In the genomic region with DNA sequence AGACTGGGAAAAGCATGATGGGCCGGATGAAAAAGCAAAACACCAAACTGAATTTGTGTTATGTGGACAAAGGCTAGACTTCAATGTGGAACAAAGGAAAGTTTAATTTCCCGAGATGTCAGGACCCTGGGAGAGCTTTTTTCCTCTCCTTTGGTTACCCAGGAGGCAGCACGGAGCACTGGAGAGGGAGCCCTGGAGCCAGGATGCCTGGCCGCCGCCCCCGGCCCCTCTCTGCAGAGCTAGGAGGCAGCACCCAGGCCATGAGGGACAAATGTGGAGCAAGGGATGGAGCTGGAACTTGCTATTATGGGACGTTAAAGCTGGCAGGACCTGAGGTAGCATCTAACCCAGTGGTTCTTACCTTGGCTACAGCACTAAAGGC, we compare ENCODE assay signal across 17 cellular contexts.
"Had no signal": no experiment of that assay in that cellular context is flagged by ENCODE, and none has a peak within 500 bp of the region (broad histone marks: within the 10 kb centered on the region; RNA-seq: fewer than 3 reads in every experiment).

No MANE protein-coding gene starts in this region.

- H3K36me3 ChIP-seq: transverse colon had no signal

- DNase-seq: activated CD4-positive, alpha-beta T cell treated with anti-CD3 and anti-CD28 coated beads, Interleukin-2, amount 50 U/mL, for 1 hour; activated naive CD4-positive, alpha-beta T cell treated with anti-CD3 and anti-CD28 coated beads for 36 hours; foreskin keratinocyte; hippocampal formation; midbrain; nephron progenitor cell; nucleus accumbens; stimulated activated CD4-positive, alpha-beta T cell treated with anti-CD3 and anti-CD28 coated beads, Interleukin-12 subunit alpha, Interleukin-12 subunit beta, amount 100 ng/mL, for 4 hours; stimulated activated CD4-positive, alpha-beta T cell treated with anti-CD3 and anti-CD28 coated beads, Interleukin-1b, Interleukin-23, amount 100 ng/mL, for 48 hours; stimulated activated naive CD8-positive, alpha-beta T cell treated with anti-CD3 and anti-CD28 coated beads, Interleukin-15, Interleukin-2, amounts not matched to agents 100 U/mL and 50 U/mL, for 24 hours; substantia nigra; T-helper 9 cell; transverse colon had no signal

- H3K4me3 ChIP-seq: body of pancreas, dorsolateral prefrontal cortex, lung, transverse colon had no signal

- H3K9me3 ChIP-seq: body of pancreas, transverse colon had no signal

- H3K4me1 ChIP-seq: body of pancreas, foreskin keratinocyte, transverse colon had no signal

- H3K27me3 ChIP-seq: body of pancreas, dorsolateral prefrontal cortex, foreskin keratinocyte, transverse colon had no signal

- H3K27ac ChIP-seq: body of pancreas, epithelial cell of prostate, foreskin keratinocyte, transverse colon had no signal
